In the genomic region with DNA sequence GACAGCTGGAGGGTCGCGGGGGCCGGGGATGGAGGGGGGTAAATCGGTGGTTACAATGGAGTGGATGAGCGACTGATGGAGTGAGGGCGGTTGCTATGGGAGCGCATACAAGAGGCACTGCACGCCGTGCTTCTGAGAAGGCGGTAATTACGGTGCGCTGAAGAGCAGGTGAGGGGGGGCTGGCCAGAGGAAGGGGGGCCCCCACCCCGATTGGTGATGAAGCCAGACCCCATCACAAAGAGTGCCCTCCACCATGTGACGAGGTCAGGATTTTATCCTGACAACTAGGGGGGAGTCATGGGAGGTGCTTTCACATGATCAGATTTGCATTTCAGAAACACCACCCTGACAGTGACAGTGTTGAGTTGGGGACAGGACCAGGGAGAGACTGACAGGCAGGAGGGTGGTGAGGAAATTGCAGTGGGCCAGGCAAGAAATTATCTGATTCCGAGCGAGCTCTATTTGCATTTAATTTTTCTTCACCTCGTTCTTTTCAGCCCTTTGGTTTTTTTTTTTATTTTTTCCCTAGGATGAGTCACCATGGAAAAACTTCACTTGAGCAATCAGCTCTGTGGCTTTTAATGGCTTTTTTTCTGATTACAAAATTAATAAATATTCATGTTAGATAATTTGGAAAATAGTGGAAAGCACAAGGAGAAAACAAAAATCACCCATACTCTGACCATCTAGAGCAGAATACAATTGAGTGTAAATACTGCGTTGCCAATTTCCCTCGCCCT, we compare ENCODE assay signal across 8 cellular contexts. TPM values are rescaled to one million over a fixed set of nuclear protein-coding genes. Genes with fewer than 3 reads are reported as not detected.
DNase-seq lines count a peak whose midpoint lies in the region; ATAC-seq, FAIRE-seq and TF ChIP-seq lines count a peak whose summit lies in the region.

No MANE protein-coding gene starts in this region.

- no peak for TF ChIP-seq EP300 in Ishikawa (IDR thresholded peaks at IDR 0.05; ENCODE audit: borderline replicate concordance)

- intact Hi-C loops in left cardiac atrium (cut with DNase I) = no loop called here

- no peak overlapping the region for H3K4me3 ChIP-seq in subcutaneous abdominal adipose tissue (ENCODE audit: low read depth in 1 of 5, low read length in 5 of 5)

- no peak for FAIRE-seq in HTR-8/SVneo (lab: Jason Lieb, UNC)

- ATAC-seq in SK-N-SH treated with all-trans-retinoic acid at 6 μM for 48 hours = no peak
- peak; percentile 5 to 12 for ATAC-seq in left cardiac atrium
- ATAC-seq in HG03045 (IDR thresholded peaks at IDR 0.05; ENCODE audit: unreplicated experiment) = no peak

- H3K27ac ChIP-seq in subcutaneous abdominal adipose tissue (ENCODE audit: low read depth, low read length) = peak overlapping the region; percentile 84

- H3K4me1 ChIP-seq in subcutaneous abdominal adipose tissue (ENCODE audit: control insufficient read depth in 5 of 5, insufficient read depth in 5 of 5, low read length in 5 of 5) = peaks cover 27 to 63% (median 45%) of the 10 kb centered on the region in 5 donors

- no peak for TF ChIP-seq RAD21 in Ishikawa (IDR thresholded peaks at IDR 0.05; ENCODE audit: low read depth)

- DNase-seq in left cardiac atrium = no peak
- DNase-seq in HTR-8/SVneo (ENCODE audit: insufficient read length, low spot score) = no peak
- DNase-seq in GM10248 (ENCODE audit: extremely low spot score) = no peak
- no peak for DNase-seq in foreskin melanocyte

- no peaks in the 10 kb centered on the region for H3K9me3 ChIP-seq in subcutaneous abdominal adipose tissue (ENCODE audit: control insufficient read depth in 5 of 5, low read length in 5 of 5)

- H3K36me3 ChIP-seq in subcutaneous abdominal adipose tissue (ENCODE audit: control insufficient read depth in 5 of 5, insufficient read depth in 5 of 5, low read length in 5 of 5) = no peaks in the 10 kb centered on the region

- CTCF ChIA-PET in GM10248 (lab: Yijun Ruan, JAX) = interaction anchor here (1.2 kb wide), 1 partner anchor 16 kb away, joined by 3 read pairs; no protein-coding TSS in a partner anchor

- H3K9ac ChIP-seq in subcutaneous abdominal adipose tissue (ENCODE audit: low read length in 5 of 5) = peak overlapping the region in 1 of 5 donors; percentile 69

- no peak for TF ChIP-seq CTCF in GM10248 (IDR thresholded peaks at IDR 0.05; ENCODE audit: control extremely low read depth, extremely low read depth, low read depth, missing control alignments)

- no peaks in the 10 kb centered on the region for H3K27me3 ChIP-seq in subcutaneous abdominal adipose tissue (ENCODE audit: control insufficient read depth in 5 of 5, insufficient read depth in 4 of 5, low read length in 5 of 5)

- POLR2A ChIA-PET in GM10248 (lab: Yijun Ruan, JAX) = no interaction called here

TF ChIP-seq in Ishikawa, 13 proteins besides CTCF, POLR2A, EP300 and RAD21:
- TF ChIP-seq TAF1 (IDR thresholded peaks at IDR 0.05; ENCODE audit: low read depth) = no peak
- TF ChIP-seq CEBPB (IDR thresholded peaks at IDR 0.05) = peak; percentile 87
- no peak for TF ChIP-seq EGR1 (IDR thresholded peaks at IDR 0.05)
- TF ChIP-seq CREB1 (IDR thresholded peaks at IDR 0.05; ENCODE audit: low read depth) = no peak
- TF ChIP-seq FOXM1 (IDR thresholded peaks at IDR 0.05; ENCODE audit: borderline replicate concordance, low read depth) = no peak
- no peak for TF ChIP-seq YY1 (IDR thresholded peaks at IDR 0.05; ENCODE audit: low read depth)
- no peak for TF ChIP-seq NFIC (IDR thresholded peaks at IDR 0.05)
- TF ChIP-seq, protein P1, sequence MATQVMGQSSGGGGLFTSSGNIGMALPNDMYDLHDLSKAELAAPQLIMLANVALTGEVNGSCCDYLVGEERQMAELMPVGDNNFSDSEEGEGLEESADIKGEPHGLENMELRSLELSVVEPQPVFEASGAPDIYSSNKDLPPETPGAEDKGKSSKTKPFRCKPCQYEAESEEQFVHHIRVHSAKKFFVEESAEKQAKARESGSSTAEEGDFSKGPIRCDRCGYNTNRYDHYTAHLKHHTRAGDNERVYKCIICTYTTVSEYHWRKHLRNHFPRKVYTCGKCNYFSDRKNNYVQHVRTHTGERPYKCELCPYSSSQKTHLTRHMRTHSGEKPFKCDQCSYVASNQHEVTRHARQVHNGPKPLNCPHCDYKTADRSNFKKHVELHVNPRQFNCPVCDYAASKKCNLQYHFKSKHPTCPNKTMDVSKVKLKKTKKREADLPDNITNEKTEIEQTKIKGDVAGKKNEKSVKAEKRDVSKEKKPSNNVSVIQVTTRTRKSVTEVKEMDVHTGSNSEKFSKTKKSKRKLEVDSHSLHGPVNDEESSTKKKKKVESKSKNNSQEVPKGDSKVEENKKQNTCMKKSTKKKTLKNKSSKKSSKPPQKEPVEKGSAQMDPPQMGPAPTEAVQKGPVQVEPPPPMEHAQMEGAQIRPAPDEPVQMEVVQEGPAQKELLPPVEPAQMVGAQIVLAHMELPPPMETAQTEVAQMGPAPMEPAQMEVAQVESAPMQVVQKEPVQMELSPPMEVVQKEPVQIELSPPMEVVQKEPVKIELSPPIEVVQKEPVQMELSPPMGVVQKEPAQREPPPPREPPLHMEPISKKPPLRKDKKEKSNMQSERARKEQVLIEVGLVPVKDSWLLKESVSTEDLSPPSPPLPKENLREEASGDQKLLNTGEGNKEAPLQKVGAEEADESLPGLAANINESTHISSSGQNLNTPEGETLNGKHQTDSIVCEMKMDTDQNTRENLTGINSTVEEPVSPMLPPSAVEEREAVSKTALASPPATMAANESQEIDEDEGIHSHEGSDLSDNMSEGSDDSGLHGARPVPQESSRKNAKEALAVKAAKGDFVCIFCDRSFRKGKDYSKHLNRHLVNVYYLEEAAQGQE (IDR thresholded peaks at IDR 0.05; ENCODE audit: low read depth) = no peak

TF ChIP-seq in SK-N-SH treated with all-trans-retinoic acid at 6 μM for 48 hours, 23 proteins besides CTCF, POLR2A, EP300 and RAD21:
- TF ChIP-seq CSDC2 (CRISPR knock-in tag; IDR thresholded peaks at IDR 0.05) (no peak), ISL1 (CRISPR knock-in tag; IDR thresholded peaks at IDR 0.05) (peak; percentile 77)
TF ChIP-seq in SK-N-SH treated with all-trans-retinoic acid at 6 μM for 48 hours: peak in this region for 1.

RNA-seq across cellular contexts. Expression of a gene that starts 7.9 kb away (rescaled TPM):
- not detected for total RNA-seq in left cardiac atrium

RNA-seq across cellular contexts. Expression of a gene that starts 27.8 kb away (rescaled TPM):
- under 1 TPM; 0.29 TPM for total RNA-seq in left cardiac atrium

RNA-seq across cellular contexts. Expression of a gene that starts 59.5 kb away (rescaled TPM):
- 1 to 10 TPM; 3.5 to 3.8 TPM for total RNA-seq in left cardiac atrium

Comparison
In these comparisons a context has a peak if more than half of its experiments do, and no peak if none do; other contexts are left out.
1. ATAC-seq: peak in left cardiac atrium (2 of 2); none in SK-N-SH treated with all-trans-retinoic acid at 6 μM for 48 hours (single experiment) and HG03045 (single experiment).